In the genomic region with DNA sequence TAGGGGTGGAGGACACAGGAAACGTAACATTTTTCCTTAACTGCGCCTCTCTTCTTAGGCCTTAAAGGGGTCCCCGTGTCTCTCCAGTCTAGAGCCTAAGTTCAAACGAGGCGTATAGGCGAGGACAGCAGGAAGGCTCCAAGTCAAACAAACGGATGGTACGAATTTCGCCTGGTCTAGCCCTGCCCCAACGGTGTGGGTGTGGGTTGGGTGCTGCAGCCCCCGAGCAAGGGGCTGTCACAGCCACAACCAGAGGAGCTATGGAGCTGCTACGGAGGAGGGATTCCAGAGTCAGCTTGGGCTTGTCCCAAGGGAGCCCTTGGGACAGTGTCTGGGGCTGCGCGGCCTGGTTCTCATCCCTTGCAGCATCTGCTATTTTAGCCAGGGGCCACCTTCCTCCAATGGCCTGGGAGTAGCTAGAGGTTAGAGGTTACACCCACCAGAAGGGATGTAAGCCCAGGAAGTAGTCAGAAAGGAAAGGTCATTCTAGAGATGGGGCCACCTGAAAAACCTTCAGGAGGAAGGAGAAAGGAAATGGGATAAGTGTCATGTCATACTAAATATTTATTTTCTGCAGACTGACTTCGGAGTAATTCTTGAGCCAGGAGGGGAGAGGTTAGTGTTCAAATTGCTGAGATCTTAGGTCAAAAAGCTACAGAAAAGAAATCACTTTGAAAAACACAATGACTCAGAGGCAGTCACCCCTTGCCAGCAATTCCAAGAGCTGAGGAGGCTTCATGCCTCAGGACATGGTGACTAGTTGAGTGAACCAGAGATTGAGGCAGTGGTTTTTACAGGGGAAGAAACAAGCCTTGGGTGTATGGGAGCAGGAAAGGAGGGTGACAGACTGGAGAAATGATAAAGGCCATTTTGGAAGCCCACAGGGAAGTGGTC, we compare ENCODE assay signal across 8 cellular contexts. TPM values are rescaled to one million over a fixed set of nuclear protein-coding genes. Genes with fewer than 3 reads are reported as not detected.
DNase-seq lines count a peak whose midpoint lies in the region; ATAC-seq and TF ChIP-seq lines count a peak whose summit lies in the region.

No MANE protein-coding gene starts in this region.

- TF ChIP-seq CTCF in 22Rv1 (IDR thresholded peaks at IDR 0.05) (no peak), SK-N-SH (IDR thresholded peaks at IDR 0.05) (no peak), epithelial cell of esophagus (IDR thresholded peaks at IDR 0.05; ENCODE audit: insufficient read depth, low read depth, low read length, missing control alignments) (no peak)

- H3K36me3 ChIP-seq in SK-N-SH (replicated peaks in 1 of 2; ENCODE audit: control insufficient read depth in 1 of 2, insufficient read depth in 2 of 2, low read length in 1 of 2), result peaks cover 6 to 16% of the 10 kb centered on the region in 2 experiments

- peaks cover 0 to 4% (median 0%) of the 10 kb centered on the region in 3 donors for H3K27me3 Mint-ChIP-seq in naive B cell

- no peak for TF ChIP-seq EP300 in SK-N-SH (IDR thresholded peaks at IDR 0.05; ENCODE audit: borderline replicate concordance in 1 of 2, low read depth in 1 of 2, low read length in 1 of 2)

- H3K27me3 ChIP-seq in SK-N-SH (ENCODE audit: insufficient read depth), result no peaks in the 10 kb centered on the region

- peak overlapping the region; percentile 90 for H3K9ac ChIP-seq in SK-N-SH

- DNase-seq in SK-N-SH (peak; percentile 36), epithelial cell of esophagus (ENCODE audit: low read depth) (peak; percentile 94), naive B cell (no peak), cerebellar cortex (ENCODE audit: low spot score) (no peak)

- H4K20me1 ChIP-seq in SK-N-SH (ENCODE audit: insufficient read depth), result no peaks in the 10 kb centered on the region

- H3K4me3 ChIP-seq in SK-N-SH (ENCODE audit: low read depth in 2 of 2, low read length in 1 of 2), result peak overlapping the region; percentile 62 to 71
- peak overlapping the region; percentile 77 for H3K4me3 ChIP-seq in epithelial cell of esophagus (ENCODE audit: low read length)

- peak overlapping the region; percentile 89 to 95 (median 92) for H3K4me3 Mint-ChIP-seq in naive B cell

- WGBS in SK-N-SH (ENCODE audit: low lambda C conversion rate), result 13% methylated on average over 15 of the region's 15 CpGs

- H3K27ac ChIP-seq in 22Rv1, result peak overlapping the region; percentile 94
- H3K27ac ChIP-seq in SK-N-SH (ENCODE audit: low read depth in 2 of 2, low read length in 1 of 2), result peak overlapping the region; percentile 96

- peak overlapping the region; percentile 80 for H2AFZ ChIP-seq in SK-N-SH (ENCODE audit: low read depth)

- no peaks in the 10 kb centered on the region for H3K9me3 Mint-ChIP-seq in naive B cell

- peaks cover 41% of the 10 kb centered on the region for H3F3A ChIP-seq in SK-N-SH (replicated peaks; ENCODE audit: insufficient read depth)

- ATAC-seq in GM18907 (IDR thresholded peaks at IDR 0.05; ENCODE audit: unreplicated experiment) (peak; percentile 5), naive B cell (ENCODE audit: low read depth in 2 of 2) (no peak), HG03457 (IDR thresholded peaks at IDR 0.05; ENCODE audit: unreplicated experiment) (no peak), HG02970 (IDR thresholded peaks at IDR 0.05; ENCODE audit: low FRiP score, unreplicated experiment) (no peak)

- H3K79me2 ChIP-seq in SK-N-SH (ENCODE audit: insufficient read depth), result peaks cover 10% of the 10 kb centered on the region; the same call in 1 of the 2 replicates

- H3K27ac Mint-ChIP-seq in naive B cell, result peak overlapping the region; percentile 83 to 99 (median 95)

- peaks cover 5 to 7% of the 10 kb centered on the region in 2 donors for H3K36me3 Mint-ChIP-seq in naive B cell

- POLR2A ChIA-PET in SK-N-SH (lab: Yijun Ruan, JAX), result interaction anchor here (0.8 to 3.0 kb wide), 8 partner anchors 22 to 278 kb away, joined by 3 to 18 read pairs (median 4); partner anchors contain the start of genes B3GALT4, RING1, RPS18 and VPS52

- peak overlapping the region; percentile 97 for H3K4me2 ChIP-seq in SK-N-SH

- peaks cover 20 to 40% (median 38%) of the 10 kb centered on the region in 3 donors for H3K4me1 Mint-ChIP-seq in naive B cell

- peaks cover 21 to 30% of the 10 kb centered on the region in 2 experiments for H3K4me1 ChIP-seq in SK-N-SH (ENCODE audit: control insufficient read depth in 1 of 2, insufficient read depth in 2 of 2, low read depth in 1 of 2, low read length in 1 of 2)

- no peaks in the 10 kb centered on the region for H3K9me2 ChIP-seq in SK-N-SH

- no peaks in the 10 kb centered on the region for H3K9me3 ChIP-seq in SK-N-SH

- TF ChIP-seq RAD21 in SK-N-SH (IDR thresholded peaks at IDR 0.05; ENCODE audit: low read length), result no peak

- CTCF ChIA-PET in SK-N-SH (lab: Yijun Ruan, JAX), result interaction anchor here (1.0 to 7.3 kb wide), 15 partner anchors 9 to 317 kb away, joined by 3 to 96 read pairs (median 18); partner anchors contain the start of genes RING1, RPS18 and VPS52

TF ChIP-seq in SK-N-SH, 30 proteins besides CTCF, POLR2A, EP300 and RAD21:
- TF ChIP-seq FOSL2 (IDR thresholded peaks at IDR 0.05; ENCODE audit: borderline replicate concordance, low read depth) (peak; percentile 34; the same call in 1 of the 2 replicates), POLR2AphosphoS5 (IDR thresholded peaks at IDR 0.05; ENCODE audit: low read depth, low read length) (no peak)

RNA-seq across cellular contexts. Expression of gene VPS52, which starts 21.7 kb away (rescaled TPM):
- polyA plus RNA-seq in SK-N-SH (2012; rRNA removed), result 74.0 and 90.7 TPM in 2 replicates
- 23.9 and 31.7 TPM in 2 replicates for polyA plus RNA-seq in SK-N-SH (2012; cell fraction: cytosol; rRNA removed)
- polyA plus RNA-seq in SK-N-SH (2012; cell fraction: nucleus; rRNA removed), result 206 and 352 TPM in 2 replicates
- 10 to 100 TPM in 5 of 6 donors, 1 to 10 TPM in 1; 5.3 to 18.9 (median 14.4) TPM for polyA plus RNA-seq in naive B cell (ENCODE audit: low read depth in 6 of 6)

RNA-seq across cellular contexts. Expression of gene RPS18, which starts 21.9 kb away (rescaled TPM):
- polyA plus RNA-seq in SK-N-SH (2012; rRNA removed) (12,112 and 13,423 TPM in 2 replicates), naive B cell (ENCODE audit: low read depth in 6 of 6) (over 10,000 TPM in 1 of 6 donors, 1,000 to 10,000 TPM in 5; 6,561 to 10,092 (median 8,290) TPM)
- 12,756 and 13,510 TPM in 2 replicates for polyA plus RNA-seq in SK-N-SH (2012; cell fraction: cytosol; rRNA removed)
- 3,736 and 4,039 TPM in 2 replicates for polyA plus RNA-seq in SK-N-SH (2012; cell fraction: nucleus; rRNA removed)

RNA-seq across cellular contexts. Expression of gene B3GALT4, which starts 26.9 kb away (rescaled TPM):
- polyA plus RNA-seq in SK-N-SH (2012; rRNA removed) (0.55 and 0.56 TPM in 2 replicates), naive B cell (ENCODE audit: low read depth in 6 of 6) (10 to 100 TPM; 18.3 to 31.6 (median 22.2) TPM)
- 0.27 and 0.42 TPM in 2 replicates for polyA plus RNA-seq in SK-N-SH (2012; cell fraction: cytosol; rRNA removed)
- 0.38 TPM in 2 replicates for polyA plus RNA-seq in SK-N-SH (2012; cell fraction: nucleus; rRNA removed)

RNA-seq across cellular contexts. Expression of gene WDR46, which starts 39.1 kb away (rescaled TPM):
- polyA plus RNA-seq in SK-N-SH (2012; rRNA removed) (153 and 172 TPM in 2 replicates), naive B cell (ENCODE audit: low read depth in 6 of 6) (10 to 100 TPM; 50.5 to 78.0 (median 59.3) TPM)
- polyA plus RNA-seq in SK-N-SH (2012; cell fraction: cytosol; rRNA removed), result 76.0 and 91.7 TPM in 2 replicates
- polyA plus RNA-seq in SK-N-SH (2012; cell fraction: nucleus; rRNA removed), result 421 and 466 TPM in 2 replicates

RNA-seq across cellular contexts. Expression of gene PFDN6, which starts 39.4 kb away (rescaled TPM):
- 182 and 213 TPM in 2 replicates for polyA plus RNA-seq in SK-N-SH (2012; rRNA removed)
- polyA plus RNA-seq in SK-N-SH (2012; cell fraction: cytosol; rRNA removed), result 233 and 285 TPM in 2 replicates
- polyA plus RNA-seq in SK-N-SH (2012; cell fraction: nucleus; rRNA removed), result 113 and 143 TPM in 2 replicates
- 10 to 100 TPM; 29.4 to 47.8 (median 41.3) TPM for polyA plus RNA-seq in naive B cell (ENCODE audit: low read depth in 6 of 6)

Comparison
In these comparisons a context has a peak if more than half of its experiments do, and no peak if none do; other contexts are left out.
1. DNase-seq: peak in SK-N-SH (single experiment) and epithelial cell of esophagus (single experiment); none in naive B cell (single experiment) and cerebellar cortex (single experiment).
2. RNA of gene B3GALT4, which starts 26.9 kb away (polyA plus RNA-seq): 18.3 to 31.6 TPM in naive B cell; 0.27 to 0.56 TPM in SK-N-SH; every median in the first group is over 10 times any median in the second.